ENCODE assay signal across 8 cellular contexts in genomic region chr3:32571192-32571485, GRCh38. TPM values are rescaled to one million over a fixed set of nuclear protein-coding genes. Genes with fewer than 3 reads are reported as not detected.
DNase-seq lines count a peak whose midpoint lies in the region; ATAC-seq and TF ChIP-seq lines count a peak whose summit lies in the region.

No MANE protein-coding gene starts in this region.

- no peak for TF ChIP-seq CTCF in stomach (IDR thresholded peaks at IDR 0.05)

- intact Hi-C loops in stomach (cut with DNase I; ENCODE audit: low total_unique reads): no loop called here

- TF ChIP-seq POLR2A in stomach (IDR thresholded peaks at IDR 0.05): no peak

- 1 to 3% (median 2%) methylated on average over 14 of the region's 14 CpGs for WGBS in stomach, 5 donors

- H3K36me3 ChIP-seq in adipocyte (ENCODE audit: control insufficient read depth, insufficient read depth, low read length, severe bottlenecking): peaks cover 2% of the 10 kb centered on the region
- peaks cover 15% of the 10 kb centered on the region for H3K36me3 ChIP-seq in iPS-20b (ENCODE audit: insufficient read depth, low read depth, low read length)
- peaks cover 0 to 4% (median 4%) of the 10 kb centered on the region in 4 donors for H3K36me3 ChIP-seq in stomach

- no peaks in the 10 kb centered on the region for H3K9me3 ChIP-seq in adipocyte (ENCODE audit: control insufficient read depth, low read length)
- no peaks in the 10 kb centered on the region for H3K9me3 ChIP-seq in iPS-20b (ENCODE audit: insufficient read depth, low read depth, low read length)
- H3K9me3 ChIP-seq in stomach: no peaks in the 10 kb centered on the region

- peaks cover 21% of the 10 kb centered on the region for H3K4me1 ChIP-seq in adipocyte (ENCODE audit: control insufficient read depth, insufficient read depth, low read length)
- peaks cover 21% of the 10 kb centered on the region for H3K4me1 ChIP-seq in iPS-20b (ENCODE audit: insufficient read depth, low read length)
- H3K4me1 ChIP-seq in stomach: peaks cover 13 to 46% (median 33%) of the 10 kb centered on the region in 4 donors

- H3K27ac ChIP-seq in iPS-20b (ENCODE audit: low read length) (no peak overlapping the region), stomach (peak overlapping the region; percentile 93 to 99 (median 97))

- peak overlapping the region; percentile 97 for H3K4me3 ChIP-seq in adipocyte (ENCODE audit: low read length)
- H3K4me3 ChIP-seq in iPS-20b (ENCODE audit: low read length): peak overlapping the region; percentile 78
- H3K4me3 ChIP-seq in stomach: peak overlapping the region; percentile 63 to 96 (median 72)

- H3K9ac ChIP-seq in adipocyte (ENCODE audit: low read length) (peak overlapping the region; percentile 99), iPS-20b (ENCODE audit: low read depth, low read length) (peak overlapping the region; percentile 86)

- H3K27me3 ChIP-seq in adipocyte (replicated peaks; ENCODE audit: control insufficient read depth, insufficient read depth, low read length) (no peaks in the 10 kb centered on the region), iPS-20b (ENCODE audit: insufficient read depth, low read length) (no peaks in the 10 kb centered on the region), stomach (no peaks in the 10 kb centered on the region)

- DNase-seq in adipocyte (ENCODE audit: low read depth) (no peak), stomach (no peak), iPS-NIHi7 (ENCODE audit: extremely low spot score) (no peak), SKM-1 (lab: John Stamatoyannopoulos, UW; ENCODE audit: unreplicated experiment) (no peak)

- ATAC-seq in GM18907 (IDR thresholded peaks at IDR 0.05; ENCODE audit: unreplicated experiment) (peak; percentile 38), HG03135 (IDR thresholded peaks at IDR 0.05; ENCODE audit: unreplicated experiment) (peak; percentile 36), GM18858 (IDR thresholded peaks at IDR 0.05; ENCODE audit: unreplicated experiment) (no peak)

- no peak for TF ChIP-seq EP300 in stomach (IDR thresholded peaks at IDR 0.05)

RNA-seq across cellular contexts. Expression of gene DYNC1LI1, which starts 0.5 kb away (rescaled TPM):
- total RNA-seq in stomach: 10 to 100 TPM in 4 of 5 donors, 1 to 10 TPM in 1; 5.8 to 92.4 (median 26.2) TPM
- polyA plus RNA-seq in stomach: 10 to 100 TPM; 13.6 to 21.7 (median 16.2) TPM
